Comparison of ENCODE assay signal across 9 cellular contexts in the genomic region with DNA sequence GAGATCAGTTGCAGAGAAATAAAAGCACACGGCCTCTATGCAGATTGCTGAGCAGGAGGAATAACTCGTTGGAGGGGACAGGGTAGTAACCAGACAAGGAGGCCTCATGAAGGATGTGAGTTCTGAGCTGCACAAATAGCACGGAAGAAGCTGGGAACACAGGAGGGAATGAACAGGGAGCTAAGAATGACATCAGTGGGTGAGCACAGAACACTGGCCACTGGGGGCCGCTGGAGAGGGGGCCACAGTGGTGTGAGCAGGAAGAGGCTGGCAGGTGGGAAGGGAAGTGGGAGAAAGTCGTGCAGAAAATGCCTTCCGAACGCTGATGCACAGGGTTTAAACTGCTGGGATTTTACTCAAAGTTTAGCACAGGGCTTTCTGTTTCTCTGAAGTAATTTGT.
DNase-seq lines count a peak whose midpoint lies in the region; ATAC-seq, FAIRE-seq and TF ChIP-seq lines count a peak whose summit lies in the region.
"Had no signal": no experiment of that assay in that cellular context is flagged by ENCODE, and none has a peak within 500 bp of the region (broad histone marks: within the 10 kb centered on the region; RNA-seq: fewer than 3 reads in every experiment).

No MANE protein-coding gene starts in this region.

- dilution Hi-C loops in keratinocyte (cut with MboI; ENCODE audit: extremely low pct_ligation_motif_present, low sequenced_read_pairs) = no loop called here

- no peak overlapping the region for H3K4me2 ChIP-seq in keratinocyte (ENCODE audit: control insufficient read depth, extremely low read depth, insufficient read depth, low read depth, low read length)

- no peak overlapping the region for H2AFZ ChIP-seq in keratinocyte (ENCODE audit: control insufficient read depth, low read length)

- no peaks in the 10 kb centered on the region for H3K9me1 ChIP-seq in keratinocyte (ENCODE audit: control insufficient read depth, extremely low read depth, insufficient read depth, low read length)

- peak; percentile 73 for TF ChIP-seq CTCF in HEK293 (tag by site-specific recombination; IDR thresholded peaks at IDR 0.05)
- 0 out of 2 replicates have a peak, but pooled peaks have one; percentile 29 for TF ChIP-seq CTCF in WI38 (IDR thresholded peaks at IDR 0.05; ENCODE audit: low read depth, low read length)
- peak; percentile 28 to 59 (median 40) for TF ChIP-seq CTCF in keratinocyte (optimal IDR thresholded peaks at IDR 0.05 in 1 of 3, IDR thresholded peaks at IDR 0.05 in 1 of 3, conservative IDR thresholded peaks at IDR 0.05 in 1 of 3; ENCODE audit: extremely low read depth in 1 of 3, insufficient read depth in 2 of 3, low read length in 3 of 3)
- no peak for TF ChIP-seq CTCF in mesothelial cell of epicardium (IDR thresholded peaks at IDR 0.05; ENCODE audit: unreplicated experiment)

- H3K4me1 Mint-ChIP-seq in CD8-positive, alpha-beta memory T cell = peaks cover 0 to 9% (median 9%) of the 10 kb centered on the region in 3 donors
- peaks cover 3% of the 10 kb centered on the region for H3K4me1 Mint-ChIP-seq in mesothelial cell of epicardium

- no peak for ATAC-seq in HG02884 (IDR thresholded peaks at IDR 0.05; ENCODE audit: unreplicated experiment)

- no peak for DNase-seq in CD8-positive, alpha-beta memory T cell
- DNase-seq in keratinocyte (ENCODE audit: low read depth, low spot score) (no peak), mesothelial cell of epicardium (ENCODE audit: low spot score in 2 of 2, unreplicated experiment in 2 of 2) (no peak), frontal cortex (ENCODE audit: low spot score in 2 of 2) (no peak), NOMO-1 treated with dmso at 0.1 percent for 144 hours (lab: John Stamatoyannopoulos, UW; ENCODE audit: unreplicated experiment) (no peak)

- H3K36me3 ChIP-seq in CD8-positive, alpha-beta memory T cell (ENCODE audit: insufficient read depth, low read length) = no peaks in the 10 kb centered on the region
- H3K36me3 ChIP-seq in HEK293 (ENCODE audit: control insufficient read depth in 2 of 2, insufficient read depth in 1 of 2, low read length in 2 of 2) (peaks cover 0 to 26% of the 10 kb centered on the region in 2 experiments; a peak in 1 of 3 replicates), keratinocyte (ENCODE audit: control insufficient read depth in 2 of 2, extremely low read depth in 1 of 2, insufficient read depth in 2 of 2, low read length in 2 of 2) (peaks cover 19 to 28% of the 10 kb centered on the region in 2 experiments)

- no peaks in the 10 kb centered on the region for H3K4me1 ChIP-seq in CD8-positive, alpha-beta memory T cell (ENCODE audit: insufficient read depth, low read length)
- H3K4me1 ChIP-seq in HEK293 (ENCODE audit: control insufficient read depth, insufficient read depth, low read length) (no peaks in the 10 kb centered on the region), keratinocyte (ENCODE audit: control insufficient read depth, extremely low read depth, insufficient read depth, low read length) (no peaks in the 10 kb centered on the region)

- FAIRE-seq in keratinocyte (lab: Jason Lieb, UNC) = no peak
- no peak for FAIRE-seq in frontal cortex (lab: Jason Lieb, UNC)
- FAIRE-seq: GM18507 had no signal

- H4K20me1 ChIP-seq in keratinocyte (ENCODE audit: control insufficient read depth, extremely low read depth, insufficient read depth, low read length) = no peaks in the 10 kb centered on the region

- H3K4me3 Mint-ChIP-seq in CD8-positive, alpha-beta memory T cell = peak overlapping the region in 2 of 7 donors; percentile 6 to 19
- no peak overlapping the region for H3K4me3 Mint-ChIP-seq in mesothelial cell of epicardium

- no peak overlapping the region for H3K4me3 ChIP-seq in CD8-positive, alpha-beta memory T cell (ENCODE audit: low read length)
- no peak overlapping the region for H3K4me3 ChIP-seq in HEK293 (ENCODE audit: low read depth, low read length)
- no peak overlapping the region for H3K4me3 ChIP-seq in WI38 (ENCODE audit: low read depth, low read length)
- no peak overlapping the region for H3K4me3 ChIP-seq in keratinocyte (ENCODE audit: control insufficient read depth in 2 of 3, extremely low read depth in 1 of 3, insufficient read depth in 2 of 3, low read depth in 1 of 3, low read length in 3 of 3)

- H3K27ac ChIP-seq in CD8-positive, alpha-beta memory T cell (ENCODE audit: low read depth, low read length) = no peak overlapping the region
- H3K27ac ChIP-seq in HEK293 (ENCODE audit: extremely low read depth, low read depth, low read length) = no peak overlapping the region
- no peak overlapping the region for H3K27ac ChIP-seq in keratinocyte (ENCODE audit: control insufficient read depth, insufficient read depth, low read length)

- no peak overlapping the region for H3K9ac ChIP-seq in keratinocyte (ENCODE audit: control insufficient read depth, extremely low read depth, insufficient read depth, low read length)

- H3K9me3 ChIP-seq in CD8-positive, alpha-beta memory T cell (ENCODE audit: low read length) = no peaks in the 10 kb centered on the region
- no peaks in the 10 kb centered on the region for H3K9me3 ChIP-seq in HEK293 (ENCODE audit: control insufficient read depth, insufficient read depth, low read depth, low read length)
- H3K9me3 ChIP-seq in keratinocyte (ENCODE audit: control insufficient read depth, low read depth, low read length) = no peaks in the 10 kb centered on the region

- H3K27me3 ChIP-seq in CD8-positive, alpha-beta memory T cell (ENCODE audit: insufficient read depth, low read length, poor library complexity, severe bottlenecking) = no peaks in the 10 kb centered on the region
- H3K27me3 ChIP-seq in keratinocyte (ENCODE audit: control insufficient read depth, extremely low read depth, insufficient read depth, low read length) = no peaks in the 10 kb centered on the region

- CTCF ChIA-PET in CD8-positive, alpha-beta memory T cell (lab: Charles Lee) = interaction anchor here (1.3 kb wide), 1 partner anchor 74 kb away, joined by 4 read pairs; no protein-coding TSS in a partner anchor
- CTCF ChIA-PET in HEK293 (lab: Yijun Ruan, JAX) = interaction anchor here (0.6 to 2.1 kb wide), 13 partner anchors 9 to 611 kb away, joined by 3 to 9 read pairs (median 4); no protein-coding TSS in a partner anchor

- no peaks in the 10 kb centered on the region for H3K79me2 ChIP-seq in keratinocyte (ENCODE audit: control insufficient read depth, insufficient read depth, low read length)

- peak overlapping the region in 5 of 8 donors; percentile 7 to 50 (median 24) for H3K27ac Mint-ChIP-seq in CD8-positive, alpha-beta memory T cell
- no peak overlapping the region for H3K27ac Mint-ChIP-seq in mesothelial cell of epicardium

- no peaks in the 10 kb centered on the region for H3K9me3 Mint-ChIP-seq in CD8-positive, alpha-beta memory T cell
- H3K9me3 Mint-ChIP-seq in mesothelial cell of epicardium = no peaks in the 10 kb centered on the region

- peaks cover 0 to 74% (median 21%) of the 10 kb centered on the region in 3 donors for H3K36me3 Mint-ChIP-seq in CD8-positive, alpha-beta memory T cell
- peaks cover 43% of the 10 kb centered on the region for H3K36me3 Mint-ChIP-seq in mesothelial cell of epicardium

- POLR2A ChIA-PET in CD8-positive, alpha-beta memory T cell (lab: Charles Lee) = interaction anchor here (0.6 kb wide), 1 partner anchor 550 kb away, joined by 3 read pairs; no protein-coding TSS in a partner anchor
- POLR2A ChIA-PET in HEK293 (lab: Yijun Ruan, JAX) = interaction anchor here (0.5 to 1.0 kb wide), 2 partner anchors 129 to 408 kb away, joined by 3 to 4 read pairs; a partner anchor contains a TSS

- peaks cover 0 to 1% of the 10 kb centered on the region in 2 donors for H3K27me3 Mint-ChIP-seq in CD8-positive, alpha-beta memory T cell
- H3K27me3 Mint-ChIP-seq in mesothelial cell of epicardium (ENCODE audit: low read depth) = no peaks in the 10 kb centered on the region

TF ChIP-seq in HEK293, 187 proteins besides CTCF, POLR2A, EP300 and RAD21 (continues in another document):
- TF ChIP-seq ZNF433 (tag by site-specific recombination; IDR thresholded peaks at IDR 0.05; ENCODE audit: low read depth) (no peak), HOXA7 (CRISPR knock-in tag; IDR thresholded peaks at IDR 0.05; ENCODE audit: borderline replicate concordance) (no peak), SETDB1 (IDR thresholded peaks at IDR 0.05; ENCODE audit: insufficient read length, low read length) (no peak)
- TF ChIP-seq, protein P1, sequence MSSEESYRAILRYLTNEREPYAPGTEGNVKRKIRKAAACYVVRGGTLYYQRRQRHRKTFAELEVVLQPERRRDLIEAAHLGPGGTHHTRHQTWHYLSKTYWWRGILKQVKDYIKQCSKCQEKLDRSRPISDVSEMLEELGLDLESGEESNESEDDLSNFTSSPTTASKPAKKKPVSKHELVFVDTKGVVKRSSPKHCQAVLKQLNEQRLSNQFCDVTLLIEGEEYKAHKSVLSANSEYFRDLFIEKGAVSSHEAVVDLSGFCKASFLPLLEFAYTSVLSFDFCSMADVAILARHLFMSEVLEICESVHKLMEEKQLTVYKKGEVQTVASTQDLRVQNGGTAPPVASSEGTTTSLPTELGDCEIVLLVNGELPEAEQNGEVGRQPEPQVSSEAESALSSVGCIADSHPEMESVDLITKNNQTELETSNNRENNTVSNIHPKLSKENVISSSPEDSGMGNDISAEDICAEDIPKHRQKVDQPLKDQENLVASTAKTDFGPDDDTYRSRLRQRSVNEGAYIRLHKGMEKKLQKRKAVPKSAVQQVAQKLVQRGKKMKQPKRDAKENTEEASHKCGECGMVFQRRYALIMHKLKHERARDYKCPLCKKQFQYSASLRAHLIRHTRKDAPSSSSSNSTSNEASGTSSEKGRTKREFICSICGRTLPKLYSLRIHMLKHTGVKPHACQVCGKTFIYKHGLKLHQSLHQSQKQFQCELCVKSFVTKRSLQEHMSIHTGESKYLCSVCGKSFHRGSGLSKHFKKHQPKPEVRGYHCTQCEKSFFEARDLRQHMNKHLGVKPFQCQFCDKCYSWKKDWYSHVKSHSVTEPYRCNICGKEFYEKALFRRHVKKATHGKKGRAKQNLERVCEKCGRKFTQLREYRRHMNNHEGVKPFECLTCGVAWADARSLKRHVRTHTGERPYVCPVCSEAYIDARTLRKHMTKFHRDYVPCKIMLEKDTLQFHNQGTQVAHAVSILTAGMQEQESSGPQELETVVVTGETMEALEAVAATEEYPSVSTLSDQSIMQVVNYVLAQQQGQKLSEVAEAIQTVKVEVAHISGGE (tag by site-specific recombination; conservative IDR thresholded peaks at IDR 0.05; ENCODE audit: low read depth) = peak; percentile 31; the same call in 1 of the 2 replicates
- TF ChIP-seq, protein P2, sequence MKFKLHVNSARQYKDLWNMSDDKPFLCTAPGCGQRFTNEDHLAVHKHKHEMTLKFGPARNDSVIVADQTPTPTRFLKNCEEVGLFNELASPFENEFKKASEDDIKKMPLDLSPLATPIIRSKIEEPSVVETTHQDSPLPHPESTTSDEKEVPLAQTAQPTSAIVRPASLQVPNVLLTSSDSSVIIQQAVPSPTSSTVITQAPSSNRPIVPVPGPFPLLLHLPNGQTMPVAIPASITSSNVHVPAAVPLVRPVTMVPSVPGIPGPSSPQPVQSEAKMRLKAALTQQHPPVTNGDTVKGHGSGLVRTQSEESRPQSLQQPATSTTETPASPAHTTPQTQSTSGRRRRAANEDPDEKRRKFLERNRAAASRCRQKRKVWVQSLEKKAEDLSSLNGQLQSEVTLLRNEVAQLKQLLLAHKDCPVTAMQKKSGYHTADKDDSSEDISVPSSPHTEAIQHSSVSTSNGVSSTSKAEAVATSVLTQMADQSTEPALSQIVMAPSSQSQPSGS (tag by site-specific recombination; IDR thresholded peaks at IDR 0.05; ENCODE audit: low read depth) = peak; percentile 51
